ENCODE assay signal across 7 cellular contexts in the genomic region with DNA sequence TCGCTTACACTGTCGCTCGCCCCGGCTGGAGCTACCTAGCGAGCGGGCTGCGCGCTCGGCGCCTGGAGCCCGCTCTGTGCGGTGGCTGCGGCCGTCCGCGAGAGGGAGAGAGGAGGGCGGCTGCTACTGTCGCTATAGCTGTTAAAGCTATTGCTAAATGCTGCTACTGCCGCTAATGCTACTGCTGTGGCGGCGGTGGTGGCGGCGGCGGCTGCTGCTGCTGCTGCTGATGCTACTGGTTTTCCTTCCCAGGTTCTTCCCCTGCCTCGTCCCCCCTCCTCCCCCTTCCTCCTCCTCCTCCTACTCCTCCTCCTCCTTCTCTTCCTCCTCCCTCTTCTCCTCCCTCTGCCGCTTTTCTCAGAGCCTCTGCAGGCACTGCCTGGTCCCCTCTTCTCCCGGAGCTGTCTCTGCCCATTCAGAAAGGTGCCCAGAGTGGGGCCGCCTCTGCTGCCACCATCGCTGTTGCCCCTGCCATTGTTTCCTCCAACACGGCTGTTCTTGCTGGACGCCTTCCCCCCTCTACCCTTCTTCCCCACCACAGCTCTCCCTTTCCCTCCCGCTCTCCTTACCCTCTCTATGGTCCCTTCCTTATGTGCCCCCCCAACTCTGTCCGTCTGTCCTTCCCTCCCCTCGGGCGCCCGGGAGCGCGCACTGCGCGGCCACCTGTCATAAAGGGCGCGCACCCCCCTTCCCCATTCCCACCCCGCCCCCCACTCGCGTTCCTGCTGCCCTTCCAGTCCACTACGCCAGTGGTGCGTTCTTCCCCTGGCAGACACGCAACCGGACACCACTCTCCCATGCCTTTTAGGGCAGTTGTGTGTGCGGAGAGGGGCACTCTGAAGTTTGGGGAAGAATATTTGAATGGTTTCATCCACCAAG. TPM values are rescaled to one million over a fixed set of nuclear protein-coding genes. Genes with fewer than 3 reads are reported as not detected.
DNase-seq lines count a peak whose midpoint lies in the region; ATAC-seq, FAIRE-seq and TF ChIP-seq lines count a peak whose summit lies in the region.

TSS of gene NEXMIF (minus strand) at position 243 of the 879 bp plus-strand sequence.

- TF ChIP-seq CTCF in LNCaP clone FGC (IDR thresholded peaks at IDR 0.05; ENCODE audit: control insufficient read depth, extremely low read depth, insufficient read depth) (peak; percentile 34), progenitor cell of endocrine pancreas (IDR thresholded peaks at IDR 0.05; ENCODE audit: unreplicated experiment) (peak; percentile 47)

- peak within 1 kb of the TSS; percentile 90 for H3K27ac Mint-ChIP-seq in activated T-helper 1 cell treated with anti-CD3 and anti-CD28 coated beads, Interleukin-12 subunit alpha, Interleukin-12 subunit beta, Interleukin-2, Interleukin-4 antibody, amounts not matched to agents 30 ng/mL and 10 ng/mL and 1 ng/mL, durations not matched to agents 14 hours and 24 hours and 36 hours
- H3K27ac Mint-ChIP-seq in progenitor cell of endocrine pancreas = peak within 1 kb of the TSS; percentile 91

- peak within 1 kb of the TSS; percentile 48 for H3K4me3 ChIP-seq in LNCaP clone FGC (ENCODE audit: low read depth, low read length)

- peak; percentile 51 for ATAC-seq in GM21619 (IDR thresholded peaks at IDR 0.05; ENCODE audit: unreplicated experiment)

- H3K4me3 Mint-ChIP-seq in activated T-helper 1 cell treated with anti-CD3 and anti-CD28 coated beads, Interleukin-12 subunit alpha, Interleukin-12 subunit beta, Interleukin-2, Interleukin-4 antibody, amounts not matched to agents 30 ng/mL and 10 ng/mL and 1 ng/mL, durations not matched to agents 14 hours and 24 hours and 36 hours = peak within 1 kb of the TSS; percentile 87
- H3K4me3 Mint-ChIP-seq in progenitor cell of endocrine pancreas (ENCODE audit: low read depth) = peak within 1 kb of the TSS; percentile 81

- peak; percentile 93 for FAIRE-seq in GM12891 (lab: Jason Lieb, UNC)

- H3K4me1 Mint-ChIP-seq in activated T-helper 1 cell treated with anti-CD3 and anti-CD28 coated beads, Interleukin-12 subunit alpha, Interleukin-12 subunit beta, Interleukin-2, Interleukin-4 antibody, amounts not matched to agents 30 ng/mL and 10 ng/mL and 1 ng/mL, durations not matched to agents 14 hours and 24 hours and 36 hours (ENCODE audit: low read depth) = no peaks in the 10 kb centered on the region
- no peaks in the 10 kb centered on the region for H3K4me1 Mint-ChIP-seq in progenitor cell of endocrine pancreas (ENCODE audit: low read depth)

- DNase-seq in GM12891 (ENCODE audit: insufficient read length, low spot score) = peak; percentile 33
- no peak for DNase-seq in LNCaP clone FGC (ENCODE audit: low read depth)
- peak; percentile 6 for DNase-seq in activated T-helper 1 cell treated with anti-CD3 and anti-CD28 coated beads, Interleukin-12 subunit alpha, Interleukin-12 subunit beta, Interleukin-2, Interleukin-4 antibody, amounts not matched to agents 30 ng/mL and 10 ng/mL and 1 ng/mL, durations not matched to agents 14 hours and 24 hours and 36 hours (ENCODE audit: low spot score)
- peak in 37 of 42 donors; percentile 1 to 62 (median 31) for DNase-seq in head of caudate nucleus
- DNase-seq in progenitor cell of endocrine pancreas (ENCODE audit: low spot score, unreplicated experiment) = peak; percentile 49
- no peak for DNase-seq in posterior vena cava (ENCODE audit: low spot score)

- H3K9me3 Mint-ChIP-seq in activated T-helper 1 cell treated with anti-CD3 and anti-CD28 coated beads, Interleukin-12 subunit alpha, Interleukin-12 subunit beta, Interleukin-2, Interleukin-4 antibody, amounts not matched to agents 30 ng/mL and 10 ng/mL and 1 ng/mL, durations not matched to agents 14 hours and 24 hours and 36 hours = no peaks in the 10 kb centered on the region
- H3K9me3 Mint-ChIP-seq in progenitor cell of endocrine pancreas (ENCODE audit: low read depth) = peaks cover 16% of the 10 kb centered on the region

- intact Hi-C loops in activated T-helper 1 cell treated with anti-CD3 and anti-CD28 coated beads, Interleukin-12 subunit alpha, Interleukin-12 subunit beta, Interleukin-2, Interleukin-4 antibody, amounts not matched to agents 30 ng/mL and 10 ng/mL and 1 ng/mL, durations not matched to agents 14 hours and 24 hours and 36 hours (cut with micrococcal nuclease) = loop anchor here (10.0 kb wide), 2 partner anchors 229 to 359 kb away; partner anchors contain the start of gene ABCB7
- intact Hi-C loops in head of caudate nucleus (cut with DNase I) (no loop called here), posterior vena cava (cut with DNase I) (no loop called here)

- H3K36me3 Mint-ChIP-seq in activated T-helper 1 cell treated with anti-CD3 and anti-CD28 coated beads, Interleukin-12 subunit alpha, Interleukin-12 subunit beta, Interleukin-2, Interleukin-4 antibody, amounts not matched to agents 30 ng/mL and 10 ng/mL and 1 ng/mL, durations not matched to agents 14 hours and 24 hours and 36 hours (ENCODE audit: low read depth) = no peaks in the 10 kb centered on the region
- no peaks in the 10 kb centered on the region for H3K36me3 Mint-ChIP-seq in progenitor cell of endocrine pancreas (ENCODE audit: insufficient read depth)

- no peak for TF ChIP-seq POLR2A in GM12891 (IDR thresholded peaks at IDR 0.05; ENCODE audit: low read depth, low read length)

- peaks cover 5% of the 10 kb centered on the region for H3K27me3 Mint-ChIP-seq in activated T-helper 1 cell treated with anti-CD3 and anti-CD28 coated beads, Interleukin-12 subunit alpha, Interleukin-12 subunit beta, Interleukin-2, Interleukin-4 antibody, amounts not matched to agents 30 ng/mL and 10 ng/mL and 1 ng/mL, durations not matched to agents 14 hours and 24 hours and 36 hours (ENCODE audit: insufficient read depth)
- peaks cover 25% of the 10 kb centered on the region for H3K27me3 Mint-ChIP-seq in progenitor cell of endocrine pancreas

TF ChIP-seq in GM12891, 5 proteins besides CTCF, POLR2A, EP300 and RAD21:
- TF ChIP-seq SPI1 (IDR thresholded peaks at IDR 0.05; ENCODE audit: low read depth, low read length) = no peak
- TF ChIP-seq TAF1 (IDR thresholded peaks at IDR 0.05; ENCODE audit: low read depth, low read length) = 0 out of 2 replicates have a peak, but pooled peaks have one; percentile 32

RNA-seq across cellular contexts. Expression of gene NEXMIF, which starts in this region (rescaled TPM):
- polyA plus RNA-seq in GM12891 (2012; ENCODE audit: low read depth, missing spikeins) = 1.8 TPM
- total RNA-seq in activated T-helper 1 cell treated with anti-CD3 and anti-CD28 coated beads, Interleukin-12 subunit alpha, Interleukin-12 subunit beta, Interleukin-2, Interleukin-4 antibody, amounts not matched to agents 30 ng/mL and 10 ng/mL and 1 ng/mL, durations not matched to agents 14 hours and 24 hours and 36 hours = 0.27 and 0.36 TPM in 2 replicates
- total RNA-seq in progenitor cell of endocrine pancreas (1.7 and 1.8 TPM in 2 replicates), posterior vena cava (1 to 10 TPM; 1.7 to 1.8 TPM)

Comparison
In these comparisons a context has a peak if more than half of its experiments do, and no peak if none do; other contexts are left out.
1. Peak in DNase-seq in activated T-helper 1 cell treated with anti-CD3 and anti-CD28 coated beads, Interleukin-12 subunit alpha, Interleukin-12 subunit beta, Interleukin-2, Interleukin-4 antibody, amounts not matched to agents 30 ng/mL and 10 ng/mL and 1 ng/mL, durations not matched to agents 14 hours and 24 hours and 36 hours; RNA of the gene not detected or under 1 TPM.
2. DNase-seq: peak in GM12891 (single experiment), head of caudate nucleus (37 of 42) and progenitor cell of endocrine pancreas (single experiment); none in LNCaP clone FGC (single experiment) and posterior vena cava (single experiment).